In the genomic region with DNA sequence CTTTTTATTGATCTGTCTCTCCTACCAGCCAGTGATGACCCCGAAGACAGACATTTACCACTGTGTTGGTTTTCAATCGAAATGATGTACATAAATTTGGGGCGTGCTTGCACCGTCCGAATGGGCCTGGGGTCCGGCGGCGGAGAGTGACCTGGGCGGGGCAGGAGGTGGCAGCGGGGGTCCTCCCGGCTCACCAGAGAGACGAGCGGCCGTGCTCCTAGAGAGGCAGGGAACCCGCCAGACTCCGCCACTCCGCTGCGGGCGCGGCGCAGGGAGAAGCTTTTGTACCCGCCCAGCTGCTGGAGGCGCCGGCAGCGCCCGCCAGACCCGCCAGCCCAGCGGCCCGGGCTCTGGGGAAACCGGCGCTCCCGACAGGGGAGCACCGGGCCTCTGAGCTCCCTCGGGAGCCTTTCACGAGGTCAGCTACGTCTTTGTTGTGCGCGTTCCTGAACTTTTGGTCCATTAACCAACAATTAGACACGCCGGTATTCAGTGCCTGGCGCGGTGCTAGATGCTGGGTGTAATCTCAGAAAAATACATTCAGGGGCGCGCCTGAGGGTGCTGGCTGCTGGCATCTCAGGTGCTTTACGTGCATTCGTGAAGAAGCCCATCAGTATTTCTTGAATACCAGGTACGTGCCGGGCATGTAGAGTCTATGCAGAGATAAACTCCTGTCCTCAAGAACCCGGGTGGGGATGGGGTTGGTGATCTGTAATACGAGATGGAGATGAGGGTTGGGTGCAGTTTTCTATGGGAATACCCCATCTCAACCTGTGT, we compare ENCODE assay signal across 8 cellular contexts. TPM values are rescaled to one million over a fixed set of nuclear protein-coding genes. Genes with fewer than 3 reads are reported as not detected.
DNase-seq lines count a peak whose midpoint lies in the region; ATAC-seq, FAIRE-seq and TF ChIP-seq lines count a peak whose summit lies in the region.

A gene with protein sequence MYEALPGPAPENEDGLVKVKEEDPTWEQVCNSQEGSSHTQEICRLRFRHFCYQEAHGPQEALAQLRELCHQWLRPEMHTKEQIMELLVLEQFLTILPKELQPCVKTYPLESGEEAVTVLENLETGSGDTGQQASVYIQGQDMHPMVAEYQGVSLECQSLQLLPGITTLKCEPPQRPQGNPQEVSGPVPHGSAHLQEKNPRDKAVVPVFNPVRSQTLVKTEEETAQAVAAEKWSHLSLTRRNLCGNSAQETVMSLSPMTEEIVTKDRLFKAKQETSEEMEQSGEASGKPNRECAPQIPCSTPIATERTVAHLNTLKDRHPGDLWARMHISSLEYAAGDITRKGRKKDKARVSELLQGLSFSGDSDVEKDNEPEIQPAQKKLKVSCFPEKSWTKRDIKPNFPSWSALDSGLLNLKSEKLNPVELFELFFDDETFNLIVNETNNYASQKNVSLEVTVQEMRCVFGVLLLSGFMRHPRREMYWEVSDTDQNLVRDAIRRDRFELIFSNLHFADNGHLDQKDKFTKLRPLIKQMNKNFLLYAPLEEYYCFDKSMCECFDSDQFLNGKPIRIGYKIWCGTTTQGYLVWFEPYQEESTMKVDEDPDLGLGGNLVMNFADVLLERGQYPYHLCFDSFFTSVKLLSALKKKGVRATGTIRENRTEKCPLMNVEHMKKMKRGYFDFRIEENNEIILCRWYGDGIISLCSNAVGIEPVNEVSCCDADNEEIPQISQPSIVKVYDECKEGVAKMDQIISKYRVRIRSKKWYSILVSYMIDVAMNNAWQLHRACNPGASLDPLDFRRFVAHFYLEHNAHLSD (plus strand): TSS at position 285 of the 777 bp plus-strand sequence. CDS start 2,242 bp downstream, outside the sequence.

- peak; percentile 89 for DNase-seq in Daoy (ENCODE audit: low read depth)
- peak; percentile 33 for DNase-seq in RCC 7860 (ENCODE audit: low spot score)
- DNase-seq in activated naive CD4-positive, alpha-beta T cell treated with Interleukin-2 at 50 U/mL for 16 hours, result peak; percentile 49
- peak; percentile 79 for DNase-seq in testis

- peak; percentile 32 to 39 for TF ChIP-seq POLR2A in gastroesophageal sphincter (IDR thresholded peaks at IDR 0.05)
- TF ChIP-seq POLR2A in testis (IDR thresholded peaks at IDR 0.05), result no peak

- no peak for TF ChIP-seq EP300 in gastroesophageal sphincter (IDR thresholded peaks at IDR 0.05)

- ATAC-seq in GM21723 (IDR thresholded peaks at IDR 0.05; ENCODE audit: unreplicated experiment) (peak; percentile 90), gastroesophageal sphincter (peak; percentile 90)

- intact Hi-C loops in testis (cut with DNase I; ENCODE audit: low total_unique reads), result no loop called here

- H3K27ac ChIP-seq in KOPT-K1 (ENCODE audit: low read depth, low read length, poor library complexity, severe bottlenecking), result peak within 1 kb of the TSS; percentile 32
- H3K27ac ChIP-seq in gastroesophageal sphincter, result peak within 1 kb of the TSS in 3 of 4 donors; percentile 75 to 78 (median 77)
- H3K27ac ChIP-seq in testis, result peak within 1 kb of the TSS in 1 of 2 donors; percentile 12

- H3K4me1 ChIP-seq in gastroesophageal sphincter (peaks cover 0 to 21% (median 2%) of the 10 kb centered on the region in 3 donors), neuron (ENCODE audit: insufficient read depth, low read length) (peaks cover 6% of the 10 kb centered on the region), testis (no peaks in the 10 kb centered on the region)

- H3K9me3 ChIP-seq in KOPT-K1 (ENCODE audit: insufficient read depth, low read length, poor library complexity, severe bottlenecking), result no peaks in the 10 kb centered on the region
- H3K9me3 ChIP-seq in gastroesophageal sphincter, result no peaks in the 10 kb centered on the region
- no peaks in the 10 kb centered on the region for H3K9me3 ChIP-seq in neuron (ENCODE audit: low read length)
- no peaks in the 10 kb centered on the region for H3K9me3 ChIP-seq in testis

- H3K36me3 ChIP-seq in KOPT-K1 (ENCODE audit: insufficient read depth, low read length) (peaks cover 40% of the 10 kb centered on the region), gastroesophageal sphincter (peaks cover 0 to 44% of the 10 kb centered on the region in 2 donors), neuron (ENCODE audit: insufficient read depth, low read length) (peaks cover 37% of the 10 kb centered on the region), testis (ENCODE audit: low read depth, missing control alignments) (no peaks in the 10 kb centered on the region)

- FAIRE-seq in RCC 7860 (lab: Jason Lieb, UNC), result no peak

- TF ChIP-seq CTCF in gastroesophageal sphincter (IDR thresholded peaks at IDR 0.05) (peak in 1 of 4 experiments; percentile 20), testis (IDR thresholded peaks at IDR 0.05) (no peak)

- 0 to 5% methylated on average over 2 to 3 of the region's 50 CpGs for WGBS in gastroesophageal sphincter (ENCODE audit: low coverage in 1 of 2), 2 donors
- WGBS in testis, 2 donors, result 0 to 1% methylated on average over 36 to 50 of the region's 50 CpGs

- H2AFZ ChIP-seq in neuron (ENCODE audit: low read depth, low read length), result peak within 1 kb of the TSS; percentile 82

- peak within 1 kb of the TSS; percentile 71 to 85 for H3K4me3 ChIP-seq in gastroesophageal sphincter
- H3K4me3 ChIP-seq in neuron (ENCODE audit: low read length), result peak within 1 kb of the TSS; percentile 79
- H3K4me3 ChIP-seq in testis, result peak within 1 kb of the TSS; percentile 56 to 74

- H3K27me3 ChIP-seq in gastroesophageal sphincter, result no peaks in the 10 kb centered on the region
- no peaks in the 10 kb centered on the region for H3K27me3 ChIP-seq in neuron (ENCODE audit: insufficient read depth, low read length)
- no peaks in the 10 kb centered on the region for H3K27me3 ChIP-seq in testis

RNA-seq across cellular contexts. Expression of the gene that starts here (rescaled TPM):
- total RNA-seq in Daoy (2014; rRNA removed; shearing (Covaris generic)), result 11.4 and 12.4 TPM in 2 replicates
- total RNA-seq in gastroesophageal sphincter (1 to 10 TPM; 6.5 to 7.7 (median 7.2) TPM), testis (1 to 10 TPM; 6.1 to 6.9 TPM)
- polyA plus RNA-seq in testis (ENCODE audit: insufficient read depth, low read depth, low replicate concordance), result 4.8 TPM

Comparison
In these comparisons a context has a peak if more than half of its experiments do, and no peak if none do; other contexts are left out.
1. DNase-seq: peak in every context shown above with its lines; median percentile 89 in Daoy; 79 in testis; 49 in activated naive CD4-positive, alpha-beta T cell treated with Interleukin-2 at 50 U/mL for 16 hours; 33 in RCC 7860.